20 cellular contexts compared by ENCODE assay signal in the genomic region with DNA sequence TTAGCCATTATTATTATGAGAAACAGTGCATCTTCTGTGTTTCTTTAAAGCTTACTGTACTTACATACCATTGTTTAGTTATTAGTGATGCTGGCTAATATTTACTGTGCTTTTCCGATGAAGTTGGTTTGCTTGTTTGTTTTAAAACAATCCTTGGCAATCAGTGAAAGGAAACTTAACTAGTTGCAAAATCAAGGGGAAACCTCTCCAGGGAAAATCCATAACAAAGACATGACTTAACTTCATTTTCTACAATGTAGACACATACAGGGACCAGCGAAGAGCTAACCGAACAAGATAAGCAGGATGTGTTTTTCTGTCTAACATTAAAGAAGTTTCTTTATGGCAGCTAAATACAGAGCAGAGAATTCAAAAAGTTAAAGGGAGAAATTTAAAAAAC.
DNase-seq lines count a peak whose midpoint lies in the region; ATAC-seq lines count a peak whose summit lies in the region.
"Had no signal": no experiment of that assay in that cellular context is flagged by ENCODE, and none has a peak within 500 bp of the region (broad histone marks: within the 10 kb centered on the region; RNA-seq: fewer than 3 reads in every experiment).

No MANE protein-coding gene starts in this region.

- intact Hi-C loops in activated CD4-positive, alpha-beta T cell treated with anti-CD3 and anti-CD28 coated beads for 36 hours (cut with DNase I, micrococcal nuclease), result loop anchor here (1.0 to 10.0 kb wide), 5 partner anchors 25 to 529 kb away; no protein-coding TSS in a partner anchor
- intact Hi-C loops in CD4-positive, alpha-beta memory T cell (cut with micrococcal nuclease), result loop anchor here (2.0 kb wide), 1 partner anchor 13 kb away; no protein-coding TSS in a partner anchor
- intact Hi-C loops in activated T-helper 2 cell treated with anti-CD3 and anti-CD28 coated beads, Interferon-gamma antibody, Interleukin-2, Interleukin-4, amounts not matched to agents 10 μg/mL and 5 μg/mL and 100 μg/mL, durations not matched to agents 14 hours and 24 hours and 36 hours (cut with micrococcal nuclease), result loop anchor here (1.0 kb wide), 6 partner anchors 14 to 563 kb away; partner anchors contain the start of genes PARP11 and RAD51AP1
- intact Hi-C loops in naive thymus-derived CD4-positive, alpha-beta T cell (cut with micrococcal nuclease), result loop anchor here in 1 of 2 donors (2.0 kb wide), 1 partner anchor 13 kb away; no protein-coding TSS in a partner anchor

- H3K36me3 Mint-ChIP-seq in activated CD4-positive, alpha-beta T cell treated with anti-CD3 and anti-CD28 coated beads for 36 hours (ENCODE audit: low read depth), result peaks cover 4% of the 10 kb centered on the region
- H3K36me3 Mint-ChIP-seq in CD4-positive, alpha-beta memory T cell, result peaks cover 0 to 3% of the 10 kb centered on the region in 2 donors
- no peaks in the 10 kb centered on the region for H3K36me3 Mint-ChIP-seq in activated T-helper 2 cell treated with anti-CD3 and anti-CD28 coated beads, Interferon-gamma antibody, Interleukin-2, Interleukin-4, amounts not matched to agents 10 μg/mL and 5 μg/mL and 100 μg/mL, durations not matched to agents 14 hours and 24 hours and 36 hours (ENCODE audit: low read depth)
- peaks cover 0 to 6% (median 0%) of the 10 kb centered on the region in 5 donors for H3K36me3 Mint-ChIP-seq in naive thymus-derived CD4-positive, alpha-beta T cell

- H3K27me3 ChIP-seq in CD4-positive, alpha-beta memory T cell (ENCODE audit: insufficient read depth, low read length), result no peaks in the 10 kb centered on the region
- H3K27me3 ChIP-seq in naive thymus-derived CD4-positive, alpha-beta T cell (ENCODE audit: control insufficient read depth in 2 of 2, insufficient read depth in 2 of 2, low read length in 2 of 2), result no peaks in the 10 kb centered on the region

- POLR2A ChIA-PET in activated CD4-positive, alpha-beta T cell treated with anti-CD3 and anti-CD28 coated beads for 36 hours (lab: Charles Lee), result interaction anchor here (0.7 to 1.0 kb wide), 2 partner anchors 10 to 303 kb away, joined by 3 to 4 read pairs; no protein-coding TSS in a partner anchor
- POLR2A ChIA-PET in CD4-positive, alpha-beta memory T cell (lab: Charles Lee; ENCODE audit: partially characterized antibody), result interaction anchor here (0.6 to 2.1 kb wide), 4 partner anchors 13 to 296 kb away, joined by 3 to 5 read pairs (median 4); no protein-coding TSS in a partner anchor
- POLR2A ChIA-PET in naive thymus-derived CD4-positive, alpha-beta T cell (lab: Charles Lee), result interaction anchor here (0.7 to 6.2 kb wide), 9 partner anchors 12 to 300 kb away, joined by 3 to 47 read pairs (median 4); partner anchors contain the start of gene PARP11

- CTCF ChIA-PET in activated CD4-positive, alpha-beta T cell treated with anti-CD3 and anti-CD28 coated beads for 36 hours (lab: Charles Lee), result interaction anchor here (1.2 to 3.3 kb wide), 4 partner anchors 12 to 301 kb away, joined by 3 to 16 read pairs (median 7); no protein-coding TSS in a partner anchor
- CTCF ChIA-PET in CD4-positive, alpha-beta memory T cell (lab: Charles Lee; ENCODE audit: partially characterized antibody), result interaction anchor here (1.6 to 6.9 kb wide), 6 partner anchors 13 to 90 kb away, joined by 4 to 59 read pairs (median 22); no protein-coding TSS in a partner anchor
- CTCF ChIA-PET in naive thymus-derived CD4-positive, alpha-beta T cell (lab: Charles Lee), result interaction anchor here (0.8 to 4.2 kb wide), 9 partner anchors 13 to 91 kb away, joined by 4 to 38 read pairs (median 5); no protein-coding TSS in a partner anchor

- H3K27ac ChIP-seq in CD4-positive, alpha-beta memory T cell (ENCODE audit: low read depth, low read length), result no peak overlapping the region
- H3K27ac ChIP-seq in naive thymus-derived CD4-positive, alpha-beta T cell (ENCODE audit: low read depth, low read length), result peak overlapping the region; percentile 64
- H3K27ac ChIP-seq: 22Rv1, HL-60 had no signal

- no peak overlapping the region for H3K4me3 ChIP-seq in CD4-positive, alpha-beta memory T cell (ENCODE audit: low read length in 2 of 2)
- H3K4me3 ChIP-seq in naive thymus-derived CD4-positive, alpha-beta T cell (ENCODE audit: low read length), result no peak overlapping the region
- H3K4me3 ChIP-seq: GM12878, HAP-1 had no signal

- no peaks in the 10 kb centered on the region for H3K36me3 ChIP-seq in CD4-positive, alpha-beta memory T cell (ENCODE audit: insufficient read depth, low read length)
- no peaks in the 10 kb centered on the region for H3K36me3 ChIP-seq in naive thymus-derived CD4-positive, alpha-beta T cell (ENCODE audit: control insufficient read depth in 2 of 3, insufficient read depth in 3 of 3, low read length in 3 of 3)
- H3K36me3 ChIP-seq: HAP-1 had no signal

- DNase-seq in activated CD4-positive, alpha-beta T cell treated with anti-CD3 and anti-CD28 coated beads for 36 hours, result no peak
- DNase-seq in activated CD4-positive, alpha-beta T cell treated with anti-CD3 and anti-CD28 coated beads, Interleukin-2, amount 50 U/mL, for 4 hours, result no peak
- no peak for DNase-seq in CD4-positive, alpha-beta memory T cell
- DNase-seq in activated T-helper 2 cell treated with anti-CD3 and anti-CD28 coated beads, Interferon-gamma antibody, Interleukin-2, Interleukin-4, amounts not matched to agents 10 μg/mL and 5 μg/mL and 100 μg/mL, durations not matched to agents 14 hours and 24 hours and 36 hours (ENCODE audit: low spot score), result no peak
- DNase-seq in naive thymus-derived CD4-positive, alpha-beta T cell, result no peak
- DNase-seq in islet precursor cell, result no peak
- no peak for DNase-seq in HK-2 (ENCODE audit: unreplicated experiment)
- no peak for DNase-seq in KG1 (lab: John Stamatoyannopoulos, UW)
- DNase-seq: DMS79 treated with DMSO at 0.1 percent for 48 hours; NCI-H1417 treated with DMSO at 0.1 percent for 48 hours; NCI-H1930; NCI-H2171; NCI-H446; NCI-H69; NK-92 treated with Interleukin-12 subunit alpha and Interleukin-12 subunit beta, amount 100 ng/mL, for 24 hours had no signal

- no peaks in the 10 kb centered on the region for H3K27me3 Mint-ChIP-seq in activated CD4-positive, alpha-beta T cell treated with anti-CD3 and anti-CD28 coated beads for 36 hours
- H3K27me3 Mint-ChIP-seq in CD4-positive, alpha-beta memory T cell, result no peaks in the 10 kb centered on the region
- H3K27me3 Mint-ChIP-seq in activated T-helper 2 cell treated with anti-CD3 and anti-CD28 coated beads, Interferon-gamma antibody, Interleukin-2, Interleukin-4, amounts not matched to agents 10 μg/mL and 5 μg/mL and 100 μg/mL, durations not matched to agents 14 hours and 24 hours and 36 hours (ENCODE audit: low read depth), result peaks cover 2% of the 10 kb centered on the region
- no peaks in the 10 kb centered on the region for H3K27me3 Mint-ChIP-seq in naive thymus-derived CD4-positive, alpha-beta T cell

- no peak for ATAC-seq in activated CD4-positive, alpha-beta T cell treated with anti-CD3 and anti-CD28 coated beads for 36 hours
- no peak for ATAC-seq in naive thymus-derived CD4-positive, alpha-beta T cell

- no peak overlapping the region for H3K4me3 Mint-ChIP-seq in activated CD4-positive, alpha-beta T cell treated with anti-CD3 and anti-CD28 coated beads for 36 hours
- H3K4me3 Mint-ChIP-seq in CD4-positive, alpha-beta memory T cell, result peak overlapping the region in 3 of 8 donors; percentile 7 to 55 (median 21)
- no peak overlapping the region for H3K4me3 Mint-ChIP-seq in activated T-helper 2 cell treated with anti-CD3 and anti-CD28 coated beads, Interferon-gamma antibody, Interleukin-2, Interleukin-4, amounts not matched to agents 10 μg/mL and 5 μg/mL and 100 μg/mL, durations not matched to agents 14 hours and 24 hours and 36 hours (ENCODE audit: low read depth)
- peak overlapping the region in 7 of 10 donors; percentile 2 to 84 (median 35) for H3K4me3 Mint-ChIP-seq in naive thymus-derived CD4-positive, alpha-beta T cell
- H3K4me3 Mint-ChIP-seq: CD8-positive, alpha-beta memory T cell had no signal

- H3K9me3 ChIP-seq in CD4-positive, alpha-beta memory T cell (ENCODE audit: control insufficient read depth in 1 of 2, low read length in 2 of 2), result no peaks in the 10 kb centered on the region
- no peaks in the 10 kb centered on the region for H3K9me3 ChIP-seq in naive thymus-derived CD4-positive, alpha-beta T cell (ENCODE audit: control insufficient read depth in 2 of 3, low read length in 3 of 3)
- H3K9me3 ChIP-seq: HAP-1 had no signal

- H3K4me1 Mint-ChIP-seq in activated CD4-positive, alpha-beta T cell treated with anti-CD3 and anti-CD28 coated beads for 36 hours, result peaks cover 76% of the 10 kb centered on the region
- peaks cover 39 to 64% (median 51%) of the 10 kb centered on the region in 4 donors for H3K4me1 Mint-ChIP-seq in CD4-positive, alpha-beta memory T cell
- H3K4me1 Mint-ChIP-seq in activated T-helper 2 cell treated with anti-CD3 and anti-CD28 coated beads, Interferon-gamma antibody, Interleukin-2, Interleukin-4, amounts not matched to agents 10 μg/mL and 5 μg/mL and 100 μg/mL, durations not matched to agents 14 hours and 24 hours and 36 hours (ENCODE audit: low read depth), result peaks cover 70% of the 10 kb centered on the region
- peaks cover 45 to 89% (median 79%) of the 10 kb centered on the region in 7 donors for H3K4me1 Mint-ChIP-seq in naive thymus-derived CD4-positive, alpha-beta T cell

- no peaks in the 10 kb centered on the region for H3K9me3 Mint-ChIP-seq in activated CD4-positive, alpha-beta T cell treated with anti-CD3 and anti-CD28 coated beads for 36 hours (ENCODE audit: low read depth)
- H3K9me3 Mint-ChIP-seq in CD4-positive, alpha-beta memory T cell, result no peaks in the 10 kb centered on the region
- H3K9me3 Mint-ChIP-seq in activated T-helper 2 cell treated with anti-CD3 and anti-CD28 coated beads, Interferon-gamma antibody, Interleukin-2, Interleukin-4, amounts not matched to agents 10 μg/mL and 5 μg/mL and 100 μg/mL, durations not matched to agents 14 hours and 24 hours and 36 hours, result peaks cover 7% of the 10 kb centered on the region
- H3K9me3 Mint-ChIP-seq in naive thymus-derived CD4-positive, alpha-beta T cell, result peaks cover 0 to 4% (median 0%) of the 10 kb centered on the region in 11 donors

- peak overlapping the region; percentile 81 for H3K27ac Mint-ChIP-seq in activated CD4-positive, alpha-beta T cell treated with anti-CD3 and anti-CD28 coated beads for 36 hours
- H3K27ac Mint-ChIP-seq in CD4-positive, alpha-beta memory T cell, result peak overlapping the region; percentile 52 to 89 (median 70)
- peak overlapping the region; percentile 88 for H3K27ac Mint-ChIP-seq in activated T-helper 2 cell treated with anti-CD3 and anti-CD28 coated beads, Interferon-gamma antibody, Interleukin-2, Interleukin-4, amounts not matched to agents 10 μg/mL and 5 μg/mL and 100 μg/mL, durations not matched to agents 14 hours and 24 hours and 36 hours
- H3K27ac Mint-ChIP-seq in naive thymus-derived CD4-positive, alpha-beta T cell, result peak overlapping the region in 8 of 9 donors; percentile 76 to 97 (median 90)

- H3K4me1 ChIP-seq in CD4-positive, alpha-beta memory T cell (ENCODE audit: insufficient read depth, low read length), result peaks cover 57% of the 10 kb centered on the region
- H3K4me1 ChIP-seq in naive thymus-derived CD4-positive, alpha-beta T cell (ENCODE audit: control insufficient read depth in 2 of 2, insufficient read depth in 2 of 2, low read length in 2 of 2), result peaks cover 26 to 67% of the 10 kb centered on the region in 2 donors
- H3K4me1 ChIP-seq: HAP-1 had no signal

Comparison
In these comparisons a context has a peak if more than half of its experiments do, and no peak if none do; other contexts are left out.
1. H3K4me3 Mint-ChIP-seq: peak in naive thymus-derived CD4-positive, alpha-beta T cell (7 of 10); none in activated CD4-positive, alpha-beta T cell treated with anti-CD3 and anti-CD28 coated beads for 36 hours (single experiment) and activated T-helper 2 cell treated with anti-CD3 and anti-CD28 coated beads, Interferon-gamma antibody, Interleukin-2, Interleukin-4, amounts not matched to agents 10 μg/mL and 5 μg/mL and 100 μg/mL, durations not matched to agents 14 hours and 24 hours and 36 hours (single experiment).
2. Peak in every context shown above with its lines, with median percentiles within 50 percentile points of each other: H3K27ac Mint-ChIP-seq.